Comparison of ENCODE assay signal across 10 cellular contexts in the genomic region with DNA sequence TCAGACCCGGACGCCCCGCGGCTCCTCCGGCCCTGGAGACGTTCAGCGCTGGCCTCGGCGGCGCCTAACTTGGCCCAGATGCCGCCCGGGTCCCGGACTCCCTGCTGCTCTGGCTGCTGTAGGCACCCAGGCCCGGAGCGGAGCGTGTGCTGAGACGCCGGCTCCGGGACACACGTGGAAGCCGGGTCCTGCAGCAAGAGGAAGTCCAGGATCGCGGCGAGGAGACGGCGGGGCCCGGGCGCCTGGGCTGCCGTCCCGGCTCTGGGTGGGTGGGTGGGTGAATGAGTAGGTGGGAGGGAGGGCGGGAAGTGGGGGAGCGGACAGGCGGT. TPM values are rescaled to one million over a fixed set of nuclear protein-coding genes. Genes with fewer than 3 reads are reported as not detected.
DNase-seq lines count a peak whose midpoint lies in the region; ATAC-seq, FAIRE-seq and TF ChIP-seq lines count a peak whose summit lies in the region.
"Had no signal": no experiment of that assay in that cellular context is flagged by ENCODE, and none has a peak within 500 bp of the region (broad histone marks: within the 10 kb centered on the region; RNA-seq: fewer than 3 reads in every experiment).

No MANE protein-coding gene starts in this region.

- H2AFZ ChIP-seq in mesenchymal stem cell (ENCODE audit: low read depth, low read length): no peak overlapping the region
- H2AFZ ChIP-seq in Karpas-422 (ENCODE audit: low read length): no peak overlapping the region

- H3K27ac ChIP-seq in HUES6 (ENCODE audit: low read depth, low read length): no peak overlapping the region
- H3K27ac ChIP-seq in mesenchymal stem cell (ENCODE audit: low read length, poor library complexity, severe bottlenecking): no peak overlapping the region
- no peak overlapping the region for H3K27ac ChIP-seq in Karpas-422 (ENCODE audit: low read length)

- no peaks in the 10 kb centered on the region for H3K79me1 ChIP-seq in mesenchymal stem cell (replicated peaks; ENCODE audit: low read length, poor library complexity, severe bottlenecking)

- H3K4me3 ChIP-seq in BE2C (ENCODE audit: low read depth, low read length) (peak overlapping the region; percentile 63), HUES6 (ENCODE audit: low read depth, low read length) (peak overlapping the region; percentile 59), cardiac fibroblast (replicated peaks in 1 of 2; ENCODE audit: low read depth in 2 of 2, low read length in 2 of 2) (peak overlapping the region; percentile 60 to 62), mesenchymal stem cell (ENCODE audit: insufficient read depth in 1 of 2, low read depth in 1 of 2, low read length in 2 of 2) (peak overlapping the region in 1 of 2 experiments; percentile 31), Karpas-422 (ENCODE audit: low read length) (no peak overlapping the region)

- H3K9me2 ChIP-seq in Karpas-422 (replicated peaks; ENCODE audit: insufficient read depth, low read length): no peaks in the 10 kb centered on the region

- H3K79me2 ChIP-seq in Karpas-422 (ENCODE audit: low read length): no peaks in the 10 kb centered on the region

- no peak overlapping the region for H4K8ac ChIP-seq in mesenchymal stem cell (ENCODE audit: low read length)

- H4K20me1 ChIP-seq in Karpas-422 (ENCODE audit: insufficient read depth, low read depth, low read length): no peaks in the 10 kb centered on the region

- no peak for FAIRE-seq in GM12891 (lab: Jason Lieb, UNC)

- H3K4me1 Mint-ChIP-seq in activated T-cell treated with anti-CD3 and anti-CD28 coated beads, Interleukin-2, amount 50 U/mL, for 24 hours (ENCODE audit: low read depth): peaks cover 49% of the 10 kb centered on the region

- H3K9ac ChIP-seq in HUES6 (ENCODE audit: low read length): no peak overlapping the region
- H3K9ac ChIP-seq in mesenchymal stem cell (ENCODE audit: low read length): no peak overlapping the region
- no peak overlapping the region for H3K9ac ChIP-seq in Karpas-422 (ENCODE audit: low read length)

- WGBS in mesenchymal stem cell: under 1% methylated on average over 14 of the region's 33 CpGs

- TF ChIP-seq CTCF in BE2C (IDR thresholded peaks at IDR 0.05; ENCODE audit: low read depth, low read length) (no peak), cardiac fibroblast (IDR thresholded peaks at IDR 0.05; ENCODE audit: low read depth, low read length) (no peak)

- no peaks in the 10 kb centered on the region for H3K36me3 Mint-ChIP-seq in activated T-cell treated with anti-CD3 and anti-CD28 coated beads, Interleukin-2, amount 50 U/mL, for 24 hours (ENCODE audit: low read depth)

- no peak overlapping the region for H3K27ac Mint-ChIP-seq in activated T-cell treated with anti-CD3 and anti-CD28 coated beads, Interleukin-2, amount 50 U/mL, for 24 hours

- no peak overlapping the region for H2AK5ac ChIP-seq in mesenchymal stem cell (ENCODE audit: low read length, severe bottlenecking)

- no peak overlapping the region for H2BK15ac ChIP-seq in mesenchymal stem cell (ENCODE audit: low read depth, poor library complexity, severe bottlenecking)

- DNase-seq in BE2C: peak; percentile 37
- DNase-seq in cardiac fibroblast (ENCODE audit: low read depth in 2 of 2): peak; percentile 37 to 62
- DNase-seq in mesenchymal stem cell: no peak
- no peak for DNase-seq in Karpas-422
- no peak for DNase-seq in GM12891 (ENCODE audit: insufficient read length, low spot score)
- DNase-seq in activated T-cell treated with anti-CD3 and anti-CD28 coated beads, Interleukin-2, amount 50 U/mL, for 24 hours: no peak
- DNase-seq: activated naive CD4-positive, alpha-beta T cell treated with Interleukin-2 at 50 U/mL for 16 hours had no signal

- H3K9me3 ChIP-seq in BE2C: no peaks in the 10 kb centered on the region
- no peaks in the 10 kb centered on the region for H3K9me3 ChIP-seq in HUES6 (ENCODE audit: control insufficient read depth, insufficient read depth, low read depth, low read length)
- H3K9me3 ChIP-seq in mesenchymal stem cell (ENCODE audit: control insufficient read depth, low read length): peaks cover 3% of the 10 kb centered on the region
- no peaks in the 10 kb centered on the region for H3K9me3 ChIP-seq in Karpas-422 (ENCODE audit: low read length)

- H2BK12ac ChIP-seq in mesenchymal stem cell (ENCODE audit: low read length in 2 of 2): no peak overlapping the region

- H3K36me3 ChIP-seq in BE2C (no peaks in the 10 kb centered on the region), HUES6 (ENCODE audit: control insufficient read depth, insufficient read depth, low read length) (no peaks in the 10 kb centered on the region), mesenchymal stem cell (ENCODE audit: control insufficient read depth in 1 of 2, insufficient read depth in 2 of 2, low read depth in 1 of 2, low read length in 2 of 2) (no peaks in the 10 kb centered on the region), Karpas-422 (ENCODE audit: insufficient read depth, low read length) (no peaks in the 10 kb centered on the region)

- H3K18ac ChIP-seq in mesenchymal stem cell (ENCODE audit: low read depth in 1 of 2, low read length in 2 of 2): no peak overlapping the region

- H3K4ac ChIP-seq in mesenchymal stem cell (ENCODE audit: low read depth in 1 of 2, low read length in 2 of 2): no peak overlapping the region

- no peak overlapping the region for H3K4me3 Mint-ChIP-seq in activated T-cell treated with anti-CD3 and anti-CD28 coated beads, Interleukin-2, amount 50 U/mL, for 24 hours

- H3K4me1 ChIP-seq in BE2C (no peaks in the 10 kb centered on the region), HUES6 (ENCODE audit: control insufficient read depth, insufficient read depth, low read length) (peaks cover 53% of the 10 kb centered on the region), mesenchymal stem cell (ENCODE audit: control insufficient read depth, insufficient read depth, low read depth, low read length) (peaks cover 33% of the 10 kb centered on the region), Karpas-422 (ENCODE audit: low read length) (no peaks in the 10 kb centered on the region)

- H3K23ac ChIP-seq in mesenchymal stem cell (ENCODE audit: low read length in 2 of 2): no peak overlapping the region

- no peak overlapping the region for H3K14ac ChIP-seq in mesenchymal stem cell (ENCODE audit: low read length in 2 of 2)

- ATAC-seq in HG02970 (IDR thresholded peaks at IDR 0.05; ENCODE audit: low FRiP score, unreplicated experiment): no peak

- H3K27me3 ChIP-seq in BE2C: no peaks in the 10 kb centered on the region
- peaks cover 100% of the 10 kb centered on the region for H3K27me3 ChIP-seq in HUES6 (ENCODE audit: control insufficient read depth, insufficient read depth, low read length)
- peaks cover 94 to 97% of the 10 kb centered on the region in 2 experiments for H3K27me3 ChIP-seq in mesenchymal stem cell (ENCODE audit: control insufficient read depth in 1 of 2, insufficient read depth in 1 of 2, low read length in 2 of 2)
- no peaks in the 10 kb centered on the region for H3K27me3 ChIP-seq in Karpas-422 (ENCODE audit: low read length)

- no peak for TF ChIP-seq POLR2A in GM12891 (IDR thresholded peaks at IDR 0.05; ENCODE audit: low read depth, low read length)

- H2BK120ac ChIP-seq in mesenchymal stem cell (ENCODE audit: low read depth, low read length): no peak overlapping the region

- H2BK5ac ChIP-seq in mesenchymal stem cell (ENCODE audit: low read depth, low read length, poor library complexity, severe bottlenecking): no peak overlapping the region

- H3K27me3 Mint-ChIP-seq in activated T-cell treated with anti-CD3 and anti-CD28 coated beads, Interleukin-2, amount 50 U/mL, for 24 hours: peaks cover 91% of the 10 kb centered on the region

- H3K4me2 ChIP-seq in mesenchymal stem cell (ENCODE audit: low read length, poor library complexity, severe bottlenecking) (peak overlapping the region; percentile 16), Karpas-422 (ENCODE audit: low read depth, low read length, poor library complexity, severe bottlenecking) (no peak overlapping the region)

- H4K91ac ChIP-seq in mesenchymal stem cell (ENCODE audit: low read length): no peak overlapping the region

- no peaks in the 10 kb centered on the region for H3K9me3 Mint-ChIP-seq in activated T-cell treated with anti-CD3 and anti-CD28 coated beads, Interleukin-2, amount 50 U/mL, for 24 hours

TF ChIP-seq in GM12891, 5 proteins besides CTCF, POLR2A, EP300 and RAD21:
- no peak for TF ChIP-seq PAX5 (IDR thresholded peaks at IDR 0.05; ENCODE audit: insufficient read depth, low read length, severe bottlenecking)
- TF ChIP-seq SPI1 (IDR thresholded peaks at IDR 0.05; ENCODE audit: low read depth, low read length): no peak
- TF ChIP-seq POU2F2 (IDR thresholded peaks at IDR 0.05; ENCODE audit: low read depth, low read length): no peak
- TF ChIP-seq POLR2AphosphoS5 (IDR thresholded peaks at IDR 0.05; ENCODE audit: low read depth, low read length): no peak
- TF ChIP-seq TAF1 (IDR thresholded peaks at IDR 0.05; ENCODE audit: low read depth, low read length): no peak
TF ChIP-seq in GM12891: peak in this region for 0.

RNA-seq across cellular contexts. Expression of a gene that starts 0.2 kb away (rescaled TPM):
- polyA plus RNA-seq in BE2C (2012; ENCODE audit: insufficient read depth, insufficient read length, low read depth): 6.7 TPM
- 0.14 TPM for polyA plus RNA-seq in mesenchymal stem cell (2013, experiment 1 of 2)
- polyA plus RNA-seq in mesenchymal stem cell (2013, experiment 2 of 2): 0.15 TPM
- total RNA-seq in Karpas-422 (2014; rRNA removed; shearing (Covaris generic); ENCODE audit: low replicate concordance): 0.52 and 0.69 TPM in 2 replicates
- polyA plus RNA-seq in GM12891 (2012; ENCODE audit: low read depth, missing spikeins): 0.30 TPM
- total RNA-seq: lung microvascular endothelial cell had no signal

Comparison
In these comparisons a context has a peak if more than half of its experiments do, and no peak if none do; other contexts are left out.
1. DNase-seq: peak in BE2C (single experiment) and cardiac fibroblast (2 of 2); none in mesenchymal stem cell (single experiment), Karpas-422 (single experiment), GM12891 (single experiment) and activated T-cell treated with anti-CD3 and anti-CD28 coated beads, Interleukin-2, amount 50 U/mL, for 24 hours (single experiment).